Comparison of ENCODE assay signal across 8 cellular contexts in the genomic region with DNA sequence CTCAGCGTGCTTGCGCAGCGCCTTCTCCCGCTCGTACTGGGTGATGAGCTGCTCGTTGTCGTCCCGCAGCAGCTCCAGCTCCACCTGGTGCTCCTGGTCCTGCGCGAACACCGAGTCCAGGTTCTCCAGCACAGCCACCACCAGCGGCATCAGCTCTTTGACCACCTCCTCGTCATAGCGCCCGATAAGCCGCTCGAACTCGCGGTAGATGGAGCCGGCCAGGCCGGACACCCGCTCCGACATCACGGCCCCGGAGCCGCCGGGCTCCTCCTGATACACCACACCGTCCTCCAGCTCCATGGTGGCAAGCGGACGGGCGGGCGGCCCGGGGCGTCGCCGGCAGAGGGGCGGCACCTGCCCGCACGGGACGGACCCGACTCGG. TPM values are rescaled to one million over a fixed set of nuclear protein-coding genes. Genes with fewer than 3 reads are reported as not detected.
DNase-seq lines count a peak whose midpoint lies in the region; ATAC-seq, FAIRE-seq and TF ChIP-seq lines count a peak whose summit lies in the region.

No MANE protein-coding gene starts in this region.

- H3K27ac ChIP-seq in SK-N-MC: no peak overlapping the region
- peak overlapping the region; percentile 94 for H3K27ac ChIP-seq in layer of hippocampus (ENCODE audit: low read depth, low read length)

- POLR2A ChIA-PET in Caco-2 (lab: Charles Lee): interaction anchor here (0.6 to 2.7 kb wide), 12 partner anchors 9 to 560 kb away, joined by 3 to 42 read pairs (median 4); a partner anchor contains a TSS

- no TSS peak for BruUV-seq in Caco-2 (replicated peaks; lab: Mats Ljungman, UMichigan)

- H3K4me3 Mint-ChIP-seq in Caco-2 (ENCODE audit: unreplicated experiment): peak overlapping the region; percentile 96

- H3K4me3 ChIP-seq in Caco-2 (ENCODE audit: low read depth, low read length) (peak overlapping the region; percentile 81), SK-N-MC (peak overlapping the region; percentile 96), bronchial epithelial cell (ENCODE audit: low read depth, low read length) (peak overlapping the region; percentile 98)

- peak overlapping the region; percentile 99 for H3K27ac Mint-ChIP-seq in Caco-2 (ENCODE audit: unreplicated experiment)

- peaks cover 30% of the 10 kb centered on the region for H3K4me1 ChIP-seq in Caco-2

- H3K36me3 Mint-ChIP-seq in Caco-2 (ENCODE audit: insufficient read depth, unreplicated experiment): peaks cover 41% of the 10 kb centered on the region

- TF ChIP-seq CTCF in Caco-2 (IDR thresholded peaks at IDR 0.05; ENCODE audit: insufficient read depth in 1 of 2, low read depth in 1 of 2, low read length in 1 of 2, severe bottlenecking in 1 of 2, unreplicated experiment in 1 of 2) (no peak), bronchial epithelial cell (IDR thresholded peaks at IDR 0.05; ENCODE audit: insufficient read depth, low read length, severe bottlenecking) (no peak)

- no peaks in the 10 kb centered on the region for H3K27me3 Mint-ChIP-seq in Caco-2 (ENCODE audit: insufficient read depth, unreplicated experiment)

- H3K27me3 ChIP-seq in Caco-2 (replicated peaks; ENCODE audit: control insufficient read depth, insufficient read depth, low read length) (no peaks in the 10 kb centered on the region), bronchial epithelial cell (ENCODE audit: control insufficient read depth, insufficient read depth, low read length) (no peaks in the 10 kb centered on the region), layer of hippocampus (ENCODE audit: control insufficient read depth, insufficient read depth, low read length) (no peaks in the 10 kb centered on the region)

- peaks cover 28% of the 10 kb centered on the region for H3K4me1 Mint-ChIP-seq in Caco-2 (ENCODE audit: low read depth, unreplicated experiment)

- DNase-seq in Caco-2 (peak in 1 of 2 experiments; percentile 71), SK-N-MC (ENCODE audit: low read depth, low spot score) (no peak), bronchial epithelial cell (ENCODE audit: low read depth) (peak; percentile 32), NCI-H446 treated with DMSO at 0.1 percent for 48 hours (lab: John Stamatoyannopoulos, UW) (no peak)
- peak; percentile 20 for DNase-seq in stimulated activated CD4-positive, alpha-beta T cell treated with anti-CD3 and anti-CD28 coated beads, Interleukin-2, amount 100 ng/mL, for 4 hours (ENCODE audit: low read depth)

- H3K36me3 ChIP-seq in Caco-2 (ENCODE audit: control insufficient read depth, insufficient read depth, low read length) (no peaks in the 10 kb centered on the region), SK-N-MC (ENCODE audit: insufficient read depth, low read length) (no peaks in the 10 kb centered on the region), bronchial epithelial cell (ENCODE audit: control insufficient read depth, insufficient read depth, low read length) (no peaks in the 10 kb centered on the region)

- ATAC-seq in GM19351 (IDR thresholded peaks at IDR 0.05; ENCODE audit: unreplicated experiment) (peak; percentile 31), HG03439 (IDR thresholded peaks at IDR 0.05; ENCODE audit: unreplicated experiment) (peak; percentile 29)

- peak overlapping the region; percentile 84 for H3K9ac ChIP-seq in SK-N-MC (ENCODE audit: insufficient read length)

- H3K9me3 ChIP-seq in Caco-2 (no peaks in the 10 kb centered on the region), SK-N-MC (ENCODE audit: low read depth, low read length) (no peaks in the 10 kb centered on the region)

- CTCF ChIA-PET in Caco-2 (lab: Charles Lee): interaction anchor here (0.6 to 3.2 kb wide), 4 partner anchors 13 to 64 kb away, joined by 4 to 20 read pairs (median 5); a partner anchor contains a TSS

- intact Hi-C loops in Caco-2 (cut with micrococcal nuclease; ENCODE audit: unreplicated experiment): no loop called here

- no peaks in the 10 kb centered on the region for H3K9me3 Mint-ChIP-seq in Caco-2 (ENCODE audit: unreplicated experiment)

- FAIRE-seq in bronchial epithelial cell (lab: Jason Lieb, UNC): no peak

RNA-seq across cellular contexts. Expression of a gene that starts 0.3 kb away (rescaled TPM):
- 130 and 142 TPM in 2 replicates for total RNA-seq in Caco-2 (2022)
- 85.0 and 99.3 TPM in 2 replicates for total RNA-seq in bronchial epithelial cell

RNA-seq across cellular contexts. Expression of a gene that starts 33.0 kb away (rescaled TPM):
- 278 and 336 TPM in 2 replicates for total RNA-seq in Caco-2 (2022)
- total RNA-seq in bronchial epithelial cell: 129 and 204 TPM in 2 replicates

RNA-seq across cellular contexts. Expression of a gene that starts 45.9 kb away (rescaled TPM):
- total RNA-seq in Caco-2 (2022) (734 and 821 TPM in 2 replicates), bronchial epithelial cell (995 and 1,613 TPM in 2 replicates)

Comparison
In these comparisons a context has a peak if more than half of its experiments do, and no peak if none do; other contexts are left out.
1. DNase-seq: peak in bronchial epithelial cell (single experiment) and stimulated activated CD4-positive, alpha-beta T cell treated with anti-CD3 and anti-CD28 coated beads, Interleukin-2, amount 100 ng/mL, for 4 hours (single experiment); none in SK-N-MC (single experiment) and NCI-H446 treated with DMSO at 0.1 percent for 48 hours (single experiment).
2. Peak in every context shown above with its lines, with median percentiles within 50 percentile points of each other: H3K4me3 ChIP-seq.